8 cellular contexts compared by ENCODE assay signal in genomic region chr19:35557539-35558399, GRCh38. TPM values are rescaled to one million over a fixed set of nuclear protein-coding genes. Genes with fewer than 3 reads are reported as not detected.
DNase-seq lines count a peak whose midpoint lies in the region; ATAC-seq and TF ChIP-seq lines count a peak whose summit lies in the region.

No MANE protein-coding gene starts in this region.

- no peak overlapping the region for H3K27ac Mint-ChIP-seq in activated naive CD4-positive, alpha-beta T cell treated with anti-CD3 and anti-CD28 coated beads, Interleukin-2, amount 10 ng/mL, durations not matched to agents 7 days and 5 days

- no peak overlapping the region for H3K27ac ChIP-seq in sigmoid colon

- in situ Hi-C loops in G401 (cut with HindIII; ENCODE audit: low sequenced_read_pairs) = loop anchor here (5.0 kb wide), 1 partner anchor 50 kb away; no protein-coding TSS in a partner anchor

- peak overlapping the region; percentile 59 for H3K4me3 Mint-ChIP-seq in activated naive CD4-positive, alpha-beta T cell treated with anti-CD3 and anti-CD28 coated beads, Interleukin-2, amount 10 ng/mL, durations not matched to agents 7 days and 5 days

- no peaks in the 10 kb centered on the region for H3K36me3 ChIP-seq in sigmoid colon

- peaks cover 13 to 53% (median 34%) of the 10 kb centered on the region in 3 donors for H3K27me3 ChIP-seq in sigmoid colon

- peaks cover 12% of the 10 kb centered on the region for H3K4me1 Mint-ChIP-seq in activated naive CD4-positive, alpha-beta T cell treated with anti-CD3 and anti-CD28 coated beads, Interleukin-2, amount 10 ng/mL, durations not matched to agents 7 days and 5 days

- H3K4me1 ChIP-seq in sigmoid colon = peaks cover 0 to 14% (median 11%) of the 10 kb centered on the region in 4 donors

- peak; percentile 69 to 89 for ATAC-seq in left cardiac atrium
- ATAC-seq in GM18505 (IDR thresholded peaks at IDR 0.05; ENCODE audit: unreplicated experiment) = no peak

- H3K36me3 Mint-ChIP-seq in activated naive CD4-positive, alpha-beta T cell treated with anti-CD3 and anti-CD28 coated beads, Interleukin-2, amount 10 ng/mL, durations not matched to agents 7 days and 5 days = no peaks in the 10 kb centered on the region

- peak; percentile 78 for DNase-seq in G401 (ENCODE audit: low spot score)
- DNase-seq in NCI-H82 treated with DMSO at 0.1 percent for 48 hours (lab: John Stamatoyannopoulos, UW; ENCODE audit: unreplicated experiment) = peak; percentile 88
- DNase-seq in activated naive CD4-positive, alpha-beta T cell treated with anti-CD3 and anti-CD28 coated beads, Interleukin-2, amount 10 ng/mL, durations not matched to agents 7 days and 5 days = peak; percentile 64
- peak; percentile 71 for DNase-seq in left cardiac atrium
- no peak for DNase-seq in sigmoid colon
- DNase-seq in OCI-M2 (lab: John Stamatoyannopoulos, UW; ENCODE audit: unreplicated experiment) = no peak
- no peak for DNase-seq in H4 (ENCODE audit: low spot score)

- TF ChIP-seq CTCF in sigmoid colon (IDR thresholded peaks at IDR 0.05) = no peak

- no peak for TF ChIP-seq EP300 in sigmoid colon (IDR thresholded peaks at IDR 0.05)

- H3K9me3 Mint-ChIP-seq in activated naive CD4-positive, alpha-beta T cell treated with anti-CD3 and anti-CD28 coated beads, Interleukin-2, amount 10 ng/mL, durations not matched to agents 7 days and 5 days = no peaks in the 10 kb centered on the region

- peak overlapping the region in 3 of 4 donors; percentile 12 to 41 (median 41) for H3K4me3 ChIP-seq in sigmoid colon

- H3K27me3 Mint-ChIP-seq in activated naive CD4-positive, alpha-beta T cell treated with anti-CD3 and anti-CD28 coated beads, Interleukin-2, amount 10 ng/mL, durations not matched to agents 7 days and 5 days = peaks cover 79% of the 10 kb centered on the region

- WGBS in sigmoid colon, 2 donors = 5 to 14% methylated on average over 60 of the region's 60 CpGs

- CTCF ChIA-PET in activated naive CD4-positive, alpha-beta T cell treated with anti-CD3 and anti-CD28 coated beads, Interleukin-2, amount 10 ng/mL, durations not matched to agents 7 days and 5 days (lab: Charles Lee) = interaction anchor here (1.4 kb wide), 1 partner anchor 9 kb away, joined by 12 read pairs; no protein-coding TSS in a partner anchor

- TF ChIP-seq POLR2A in sigmoid colon (IDR thresholded peaks at IDR 0.05) (no peak), GM18505 (IDR thresholded peaks at IDR 0.05; ENCODE audit: borderline replicate concordance, extremely low read depth, insufficient read depth, insufficient read length) (no peak)

- intact Hi-C loops in left cardiac atrium (cut with DNase I) = no loop called here
- intact Hi-C loops in sigmoid colon (cut with DNase I) = no loop called here

- no peaks in the 10 kb centered on the region for H3K9me3 ChIP-seq in sigmoid colon

RNA-seq across cellular contexts. Expression of gene ATP4A, which starts 5.7 kb away (rescaled TPM):
- not detected in 2 replicates for total RNA-seq in G401 (2014; rRNA removed; shearing (Covaris generic))
- not detected for total RNA-seq in left cardiac atrium
- total RNA-seq in sigmoid colon = not detected
- under 1 TPM in 1 of 3 donors, not detected in 2; 0.10 TPM for polyA plus RNA-seq in sigmoid colon
- total RNA-seq in H4 (2014; rRNA removed; shearing (Covaris generic)) = not detected in 2 replicates

RNA-seq across cellular contexts. Expression of gene TMEM147, which starts 12.3 kb away (rescaled TPM):
- total RNA-seq in G401 (2014; rRNA removed; shearing (Covaris generic)) = 208 and 254 TPM in 2 replicates
- total RNA-seq in left cardiac atrium (10 to 100 TPM; 78.1 to 87.5 TPM), sigmoid colon (10 to 100 TPM; 60.1 to 72.5 (median 69.3) TPM)
- 100 to 1,000 TPM in 1 of 3 donors, 10 to 100 TPM in 2; 24.5 to 123 (median 46.2) TPM for polyA plus RNA-seq in sigmoid colon
- 306 and 341 TPM in 2 replicates for total RNA-seq in H4 (2014; rRNA removed; shearing (Covaris generic))

RNA-seq across cellular contexts. Expression of gene GAPDHS, which starts 24.5 kb away (rescaled TPM):
- 3.2 TPM in 1 of 2 replicates, not detected in the other for total RNA-seq in G401 (2014; rRNA removed; shearing (Covaris generic))
- not detected for total RNA-seq in left cardiac atrium
- total RNA-seq in sigmoid colon = not detected
- not detected for polyA plus RNA-seq in sigmoid colon
- not detected in 2 replicates for total RNA-seq in H4 (2014; rRNA removed; shearing (Covaris generic))

RNA-seq across cellular contexts. Expression of gene PMIS2, which starts 28.2 kb away (rescaled TPM):
- not detected in 2 replicates for total RNA-seq in G401 (2014; rRNA removed; shearing (Covaris generic))
- not detected for total RNA-seq in left cardiac atrium
- not detected for total RNA-seq in sigmoid colon
- polyA plus RNA-seq in sigmoid colon = not detected
- total RNA-seq in H4 (2014; rRNA removed; shearing (Covaris generic)) = not detected in 2 replicates

RNA-seq across cellular contexts. Expression of gene SBSN, which starts 29.7 kb away (rescaled TPM):
- not detected in 2 replicates for total RNA-seq in G401 (2014; rRNA removed; shearing (Covaris generic))
- total RNA-seq in left cardiac atrium (not detected), sigmoid colon (not detected)
- 1 to 10 TPM in 1 of 3 donors, under 1 TPM in 1, not detected in 1; 0.17 to 1.2 TPM for polyA plus RNA-seq in sigmoid colon
- 0.45 TPM in 1 of 2 replicates, not detected in the other for total RNA-seq in H4 (2014; rRNA removed; shearing (Covaris generic))

Comparison
In these comparisons a context has a peak if more than half of its experiments do, and no peak if none do; other contexts are left out.
1. DNase-seq: peak in G401 (single experiment), NCI-H82 treated with DMSO at 0.1 percent for 48 hours (single experiment), activated naive CD4-positive, alpha-beta T cell treated with anti-CD3 and anti-CD28 coated beads, Interleukin-2, amount 10 ng/mL, durations not matched to agents 7 days and 5 days (single experiment) and left cardiac atrium (single experiment); none in sigmoid colon (single experiment), OCI-M2 (single experiment) and H4 (single experiment).